In genomic region chr3:171965088-171965712, GRCh38 we compare ENCODE assay signal across 1 cellular context.
TF ChIP-seq lines count a peak whose summit lies in the region.

No MANE protein-coding gene starts in this region.

TF ChIP-seq in HepG2, 621 proteins besides CTCF, POLR2A, EP300 and RAD21 (continued from another document and continues in another):
- no peak for TF ChIP-seq ZNF407 (CRISPR knock-in tag; IDR thresholded peaks at IDR 0.05; ENCODE audit: not compliant biosample characterization)
- TF ChIP-seq ZNF446 (CRISPR knock-in tag; IDR thresholded peaks at IDR 0.05): no peak
- TF ChIP-seq GATAD1 (CRISPR knock-in tag; IDR thresholded peaks at IDR 0.05): no peak
- no peak for TF ChIP-seq THYN1 (CRISPR knock-in tag; IDR thresholded peaks at IDR 0.05; ENCODE audit: borderline replicate concordance, low read depth)
- no peak for TF ChIP-seq MED13 (CRISPR knock-in tag; IDR thresholded peaks at IDR 0.05)
- TF ChIP-seq GLMP (CRISPR knock-in tag; IDR thresholded peaks at IDR 0.05; ENCODE audit: borderline replicate concordance): no peak
- no peak for TF ChIP-seq ZNF543 (CRISPR knock-in tag; IDR thresholded peaks at IDR 0.05)
- TF ChIP-seq MED1 (CRISPR knock-in tag; IDR thresholded peaks at IDR 0.05): peak; percentile 72
- TF ChIP-seq ZNF142 (CRISPR knock-in tag; IDR thresholded peaks at IDR 0.05): no peak
- TF ChIP-seq KDM3A (CRISPR knock-in tag; IDR thresholded peaks at IDR 0.05; ENCODE audit: low read depth): no peak
- TF ChIP-seq ATF3 (CRISPR knock-in tag; IDR thresholded peaks at IDR 0.05): no peak
- no peak for TF ChIP-seq SKI (IDR thresholded peaks at IDR 0.05; ENCODE audit: partially characterized antibody)
- TF ChIP-seq XRCC5 (optimal IDR thresholded peaks at IDR 0.05; ENCODE audit: low read length): no peak
- peak; percentile 24; the same call in 1 of the 2 replicates for TF ChIP-seq CEBPB (IDR thresholded peaks at IDR 0.05; ENCODE audit: borderline replicate concordance, low read depth, low read length)
- peak; percentile 20; the same call in 1 of the 2 replicates for TF ChIP-seq ZMYM3 (CRISPR knock-in tag; IDR thresholded peaks at IDR 0.05)
- TF ChIP-seq FOXK2 (IDR thresholded peaks at IDR 0.05): no peak
- TF ChIP-seq IRX3 (CRISPR knock-in tag; IDR thresholded peaks at IDR 0.05; ENCODE audit: borderline replicate concordance, low read depth): no peak
- no peak for TF ChIP-seq LCORL (IDR thresholded peaks at IDR 0.05)
- no peak for TF ChIP-seq LCORL (CRISPR knock-in tag; IDR thresholded peaks at IDR 0.05)
- no peak for TF ChIP-seq ZSCAN22 (CRISPR knock-in tag; IDR thresholded peaks at IDR 0.05)
- TF ChIP-seq CC2D1A (CRISPR knock-in tag; IDR thresholded peaks at IDR 0.05): no peak
- TF ChIP-seq ZNF362 (CRISPR knock-in tag; IDR thresholded peaks at IDR 0.05; ENCODE audit: borderline replicate concordance): no peak
- 0 out of 2 replicates have a peak, but pooled peaks have one; percentile 24 for TF ChIP-seq NR2C2 (CRISPR knock-in tag; IDR thresholded peaks at IDR 0.05; ENCODE audit: borderline replicate concordance)
- 0 out of 2 replicates have a peak, but pooled peaks have one; percentile 10 for TF ChIP-seq PAXIP1 (CRISPR knock-in tag; conservative IDR thresholded peaks at IDR 0.05)
- TF ChIP-seq TBX3 (IDR thresholded peaks at IDR 0.05; ENCODE audit: borderline replicate concordance): no peak
- no peak for TF ChIP-seq ZNF124 (CRISPR knock-in tag; IDR thresholded peaks at IDR 0.05)
- TF ChIP-seq SOX5 (CRISPR knock-in tag; IDR thresholded peaks at IDR 0.05; ENCODE audit: borderline replicate concordance): no peak
- no peak for TF ChIP-seq EZH2 (conservative IDR thresholded peaks at IDR 0.05; ENCODE audit: low read depth, low read length)
